1 cellular context compared by ENCODE assay signal in genomic region chr7:124033093-124033806, GRCh38.
TF ChIP-seq lines count a peak whose summit lies in the region.

No MANE protein-coding gene starts in this region.

TF ChIP-seq in HEK293, 187 proteins besides CTCF, POLR2A, EP300 and RAD21 (continued from another document and continues in another):
- TF ChIP-seq BCL11A (tag by site-specific recombination; IDR thresholded peaks at IDR 0.05; ENCODE audit: low read depth) (no peak), ZNF169 (tag by site-specific recombination; IDR thresholded peaks at IDR 0.05) (no peak), ZNF600 (tag by site-specific recombination; IDR thresholded peaks at IDR 0.05) (no peak), ZNF354C (tag by site-specific recombination; IDR thresholded peaks at IDR 0.05; ENCODE audit: borderline replicate concordance, low read depth) (no peak), ZNF488 (tag by site-specific recombination; IDR thresholded peaks at IDR 0.05) (no peak), ZNF175 (tag by site-specific recombination; IDR thresholded peaks at IDR 0.05) (no peak), MYNN (tag by site-specific recombination; IDR thresholded peaks at IDR 0.05; ENCODE audit: borderline replicate concordance) (no peak), TSHZ1 (tag by site-specific recombination; IDR thresholded peaks at IDR 0.05; ENCODE audit: borderline replicate concordance) (no peak), ZNF449 (tag by site-specific recombination; IDR thresholded peaks at IDR 0.05) (no peak), ZNF148 (tag by site-specific recombination; IDR thresholded peaks at IDR 0.05; ENCODE audit: borderline replicate concordance) (no peak), ZNF280D (tag by site-specific recombination; IDR thresholded peaks at IDR 0.05) (no peak), ZSCAN23 (tag by site-specific recombination; IDR thresholded peaks at IDR 0.05) (no peak), ZNF518A (tag by site-specific recombination; conservative IDR thresholded peaks at IDR 0.05; ENCODE audit: low read depth) (no peak), WT1 (tag by site-specific recombination; IDR thresholded peaks at IDR 0.05) (no peak), ZNF23 (tag by site-specific recombination; IDR thresholded peaks at IDR 0.05; ENCODE audit: borderline replicate concordance) (no peak), KLF7 (tag by site-specific recombination; IDR thresholded peaks at IDR 0.05; ENCODE audit: borderline replicate concordance) (no peak), ZFP37 (tag by site-specific recombination; IDR thresholded peaks at IDR 0.05) (no peak), INSM2 (tag by site-specific recombination; IDR thresholded peaks at IDR 0.05) (no peak), ZNF2 (tag by site-specific recombination; IDR thresholded peaks at IDR 0.05) (0 out of 2 replicates have a peak, but pooled peaks have one; percentile 29), ZNF549 (tag by site-specific recombination; IDR thresholded peaks at IDR 0.05) (no peak), ZNF664 (tag by site-specific recombination; IDR thresholded peaks at IDR 0.05) (no peak), ZNF248 (tag by site-specific recombination; IDR thresholded peaks at IDR 0.05) (no peak), ZNF324 (tag by site-specific recombination; IDR thresholded peaks at IDR 0.05) (no peak), ZNF202 (tag by site-specific recombination; IDR thresholded peaks at IDR 0.05; ENCODE audit: borderline replicate concordance) (peak; percentile 35; the same call in 1 of the 2 replicates), ZNF18 (tag by site-specific recombination; IDR thresholded peaks at IDR 0.05) (no peak), ZIC2 (tag by site-specific recombination; IDR thresholded peaks at IDR 0.05) (peak; percentile 13; the same call in 1 of the 2 replicates), ZNF433 (tag by site-specific recombination; IDR thresholded peaks at IDR 0.05; ENCODE audit: low read depth) (no peak), ZBTB44 (tag by site-specific recombination; IDR thresholded peaks at IDR 0.05) (no peak), HIC1 (tag by site-specific recombination; IDR thresholded peaks at IDR 0.05) (peak; percentile 51; the same call in 1 of the 2 replicates)
